ENCODE assay signal across 21 cellular contexts in the genomic region with DNA sequence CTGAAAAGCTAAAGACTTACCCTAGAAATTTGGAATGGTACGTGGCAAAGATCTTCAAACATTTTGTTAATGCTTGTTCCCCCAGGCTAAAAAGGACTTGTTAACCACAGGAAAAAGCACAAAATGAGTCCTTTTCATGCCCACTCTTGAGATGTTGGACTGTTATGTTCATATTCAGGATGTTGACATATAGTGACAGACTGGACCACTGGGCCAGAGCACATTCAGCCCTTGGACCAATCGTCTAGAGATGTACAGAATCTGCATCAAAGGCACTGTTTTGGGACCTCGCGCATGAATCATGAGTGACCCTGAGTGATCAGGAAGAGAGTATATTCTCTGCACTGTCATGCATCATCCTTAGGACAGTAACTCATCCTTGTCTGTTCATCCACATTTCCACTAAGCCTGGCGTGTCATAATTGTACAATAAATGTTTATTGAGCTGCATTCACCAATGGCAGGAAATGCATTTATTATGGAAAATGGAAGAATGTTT.
DNase-seq lines count a peak whose midpoint lies in the region; ATAC-seq and TF ChIP-seq lines count a peak whose summit lies in the region.
"Had no signal": no experiment of that assay in that cellular context is flagged by ENCODE, and none has a peak within 500 bp of the region (broad histone marks: within the 10 kb centered on the region; RNA-seq: fewer than 3 reads in every experiment).

No MANE protein-coding gene starts in this region.

- intact Hi-C loops in activated CD4-positive, alpha-beta memory T cell treated with anti-CD3 and anti-CD28 coated beads for 36 hours (cut with micrococcal nuclease) = no loop called here
- intact Hi-C loops in natural killer cell (cut with micrococcal nuclease) = loop anchor here (2.0 kb wide), 1 partner anchor 15 kb away; no protein-coding TSS in a partner anchor

- H3F3A ChIP-seq in Loucy (ENCODE audit: low read depth) = no peaks in the 10 kb centered on the region

- H3K4me2 ChIP-seq in Loucy (ENCODE audit: low read depth, low read length, poor library complexity, severe bottlenecking) = peak overlapping the region; percentile 69

- H3K9me3 ChIP-seq in Loucy (ENCODE audit: insufficient read depth, low read depth, low read length) = no peaks in the 10 kb centered on the region
- H3K9me3 ChIP-seq: HAP-1 had no signal

- H3K27me3 Mint-ChIP-seq in activated CD4-positive, alpha-beta memory T cell treated with anti-CD3 and anti-CD28 coated beads, Interleukin-2, amount 10 ng/mL, durations not matched to agents 7 days and 5 days = no peaks in the 10 kb centered on the region
- H3K27me3 Mint-ChIP-seq in activated CD4-positive, alpha-beta memory T cell treated with anti-CD3 and anti-CD28 coated beads for 36 hours = no peaks in the 10 kb centered on the region
- H3K27me3 Mint-ChIP-seq in activated naive CD8-positive, alpha-beta T cell treated with anti-CD3 and anti-CD28 coated beads, Interleukin-2, amount 50 U/mL, for 24 hours = no peaks in the 10 kb centered on the region
- H3K27me3 Mint-ChIP-seq in natural killer cell (ENCODE audit: low read depth in 2 of 2) = no peaks in the 10 kb centered on the region

- H4K20me1 ChIP-seq in Loucy (ENCODE audit: insufficient read depth, low read length, poor library complexity, severe bottlenecking) = no peaks in the 10 kb centered on the region

- H3K79me2 ChIP-seq in Loucy (ENCODE audit: insufficient read depth, low read length) = peaks cover 88% of the 10 kb centered on the region

- peaks cover 27% of the 10 kb centered on the region for H3K4me1 ChIP-seq in Loucy (ENCODE audit: insufficient read depth, low read length, poor library complexity, severe bottlenecking)

- DNase-seq in activated CD4-positive, alpha-beta memory T cell treated with anti-CD3 and anti-CD28 coated beads, Interleukin-2, amount 10 ng/mL, durations not matched to agents 7 days and 5 days = no peak
- DNase-seq in activated CD4-positive, alpha-beta memory T cell treated with anti-CD3 and anti-CD28 coated beads for 36 hours = no peak
- DNase-seq in activated naive CD8-positive, alpha-beta T cell treated with anti-CD3 and anti-CD28 coated beads, Interleukin-2, amount 50 U/mL, for 24 hours = no peak
- no peak for DNase-seq in natural killer cell
- DNase-seq in DMS 273 (lab: John Stamatoyannopoulos, UW; ENCODE audit: unreplicated experiment) = no peak
- DNase-seq in coronary artery (ENCODE audit: low spot score) = no peak
- no peak for DNase-seq in stimulated activated CD4-positive, alpha-beta T cell treated with anti-CD3 and anti-CD28 coated beads, Interleukin-2, amount 100 ng/mL, for 48 hours
- DNase-seq: CD4-positive, CD25-positive, alpha-beta regulatory T cell; DMS53; EL; GM23248; NCI-H1105 treated with DMSO at 0.1 percent for 48 hours; NCI-H1694; NCI-H510A treated with DMSO at 0.1 percent for 48 hours; NCI-H774; OCI-M1; Right ventricle myocardium superior had no signal

- H3K9ac ChIP-seq in Loucy (ENCODE audit: low read depth, low read length, poor library complexity, severe bottlenecking) = peak overlapping the region; percentile 71
- H3K9ac ChIP-seq: GM23248 had no signal

- H3K27ac Mint-ChIP-seq in activated CD4-positive, alpha-beta memory T cell treated with anti-CD3 and anti-CD28 coated beads, Interleukin-2, amount 10 ng/mL, durations not matched to agents 7 days and 5 days = peak overlapping the region; percentile 28
- no peak overlapping the region for H3K27ac Mint-ChIP-seq in activated CD4-positive, alpha-beta memory T cell treated with anti-CD3 and anti-CD28 coated beads for 36 hours
- peak overlapping the region; percentile 65 for H3K27ac Mint-ChIP-seq in activated naive CD8-positive, alpha-beta T cell treated with anti-CD3 and anti-CD28 coated beads, Interleukin-2, amount 50 U/mL, for 24 hours
- H3K27ac Mint-ChIP-seq in natural killer cell = peak overlapping the region; percentile 93
- H3K27ac Mint-ChIP-seq: B cell had no signal

- peaks cover 21% of the 10 kb centered on the region for H3K4me1 Mint-ChIP-seq in activated CD4-positive, alpha-beta memory T cell treated with anti-CD3 and anti-CD28 coated beads, Interleukin-2, amount 10 ng/mL, durations not matched to agents 7 days and 5 days
- peaks cover 10% of the 10 kb centered on the region for H3K4me1 Mint-ChIP-seq in activated CD4-positive, alpha-beta memory T cell treated with anti-CD3 and anti-CD28 coated beads for 36 hours (ENCODE audit: low read depth)
- peaks cover 24% of the 10 kb centered on the region for H3K4me1 Mint-ChIP-seq in activated naive CD8-positive, alpha-beta T cell treated with anti-CD3 and anti-CD28 coated beads, Interleukin-2, amount 50 U/mL, for 24 hours
- H3K4me1 Mint-ChIP-seq in natural killer cell = peaks cover 70 to 77% of the 10 kb centered on the region in 2 donors

- no peaks in the 10 kb centered on the region for H3K9me2 ChIP-seq in Loucy (replicated peaks; ENCODE audit: low read depth, low read length)

- H3K4me3 ChIP-seq in Loucy (ENCODE audit: low read length, poor library complexity, severe bottlenecking) (peak overlapping the region; percentile 79), coronary artery (no peak overlapping the region)
- H3K4me3 ChIP-seq: GM12878, GM23248, HAP-1 had no signal

- TF ChIP-seq CTCF in Loucy (conservative IDR thresholded peaks at IDR 0.05; ENCODE audit: low read length) (no peak), natural killer cell (IDR thresholded peaks at IDR 0.05) (no peak), coronary artery (IDR thresholded peaks at IDR 0.05) (no peak)

- POLR2A ChIA-PET in activated CD4-positive, alpha-beta memory T cell treated with anti-CD3 and anti-CD28 coated beads, Interleukin-2, amount 10 ng/mL, durations not matched to agents 7 days and 5 days (lab: Charles Lee) = no interaction called here
- POLR2A ChIA-PET in activated CD4-positive, alpha-beta memory T cell treated with anti-CD3 and anti-CD28 coated beads for 36 hours (lab: Charles Lee) = no interaction called here

- H3K4me3 Mint-ChIP-seq in activated CD4-positive, alpha-beta memory T cell treated with anti-CD3 and anti-CD28 coated beads, Interleukin-2, amount 10 ng/mL, durations not matched to agents 7 days and 5 days = peak overlapping the region; percentile 31
- H3K4me3 Mint-ChIP-seq in activated CD4-positive, alpha-beta memory T cell treated with anti-CD3 and anti-CD28 coated beads for 36 hours = no peak overlapping the region
- no peak overlapping the region for H3K4me3 Mint-ChIP-seq in activated naive CD8-positive, alpha-beta T cell treated with anti-CD3 and anti-CD28 coated beads, Interleukin-2, amount 50 U/mL, for 24 hours
- peak overlapping the region; percentile 32 for H3K4me3 Mint-ChIP-seq in natural killer cell
- H3K4me3 Mint-ChIP-seq: B cell; CD4-positive, CD25-positive, alpha-beta regulatory T cell had no signal

- H3K27me3 ChIP-seq in Loucy (ENCODE audit: insufficient read depth, low read length, poor library complexity, severe bottlenecking) = no peaks in the 10 kb centered on the region

- H3K27ac ChIP-seq in coronary artery = no peak overlapping the region
- H3K27ac ChIP-seq: GM23248 had no signal

- no peak for ATAC-seq in activated naive CD8-positive, alpha-beta T cell treated with anti-CD3 and anti-CD28 coated beads, Interleukin-2, amount 50 U/mL, for 24 hours
- ATAC-seq in natural killer cell = peak in 2 of 3 donors; percentile 25 to 28
- ATAC-seq: GM12878 had no signal

- H2AFZ ChIP-seq in Loucy (ENCODE audit: low read length) = no peak overlapping the region
- H2AFZ ChIP-seq: GM23248 had no signal

- CTCF ChIA-PET in activated CD4-positive, alpha-beta memory T cell treated with anti-CD3 and anti-CD28 coated beads, Interleukin-2, amount 10 ng/mL, durations not matched to agents 7 days and 5 days (lab: Charles Lee) = interaction anchor here (1.4 to 1.5 kb wide), 2 partner anchors 88 to 106 kb away, joined by 3 read pairs; no protein-coding TSS in a partner anchor
- CTCF ChIA-PET in activated CD4-positive, alpha-beta memory T cell treated with anti-CD3 and anti-CD28 coated beads for 36 hours (lab: Charles Lee) = interaction anchor here (2.3 kb wide), 1 partner anchor 88 kb away, joined by 5 read pairs; no protein-coding TSS in a partner anchor

- H3K36me3 Mint-ChIP-seq in activated CD4-positive, alpha-beta memory T cell treated with anti-CD3 and anti-CD28 coated beads, Interleukin-2, amount 10 ng/mL, durations not matched to agents 7 days and 5 days (ENCODE audit: low read depth) = peaks cover 53% of the 10 kb centered on the region
- peaks cover 3% of the 10 kb centered on the region for H3K36me3 Mint-ChIP-seq in activated CD4-positive, alpha-beta memory T cell treated with anti-CD3 and anti-CD28 coated beads for 36 hours
- H3K36me3 Mint-ChIP-seq in activated naive CD8-positive, alpha-beta T cell treated with anti-CD3 and anti-CD28 coated beads, Interleukin-2, amount 50 U/mL, for 24 hours (ENCODE audit: low read depth) = peaks cover 3% of the 10 kb centered on the region
- peaks cover 53% of the 10 kb centered on the region for H3K36me3 Mint-ChIP-seq in natural killer cell
- H3K36me3 Mint-ChIP-seq: CD4-positive, CD25-positive, alpha-beta regulatory T cell had no signal

- H3K36me3 ChIP-seq in Loucy (ENCODE audit: insufficient read depth, low read length) = peaks cover 25% of the 10 kb centered on the region
- H3K36me3 ChIP-seq: HAP-1 had no signal

- no peaks in the 10 kb centered on the region for H3K9me3 Mint-ChIP-seq in activated CD4-positive, alpha-beta memory T cell treated with anti-CD3 and anti-CD28 coated beads, Interleukin-2, amount 10 ng/mL, durations not matched to agents 7 days and 5 days
- H3K9me3 Mint-ChIP-seq in activated CD4-positive, alpha-beta memory T cell treated with anti-CD3 and anti-CD28 coated beads for 36 hours = no peaks in the 10 kb centered on the region
- H3K9me3 Mint-ChIP-seq in activated naive CD8-positive, alpha-beta T cell treated with anti-CD3 and anti-CD28 coated beads, Interleukin-2, amount 50 U/mL, for 24 hours = no peaks in the 10 kb centered on the region
- H3K9me3 Mint-ChIP-seq in natural killer cell = no peaks in the 10 kb centered on the region
- H3K9me3 Mint-ChIP-seq: CD4-positive, CD25-positive, alpha-beta regulatory T cell had no signal

Comparison
In these comparisons a context has a peak if more than half of its experiments do, and no peak if none do; other contexts are left out.
1. H3K4me3 Mint-ChIP-seq: peak in activated CD4-positive, alpha-beta memory T cell treated with anti-CD3 and anti-CD28 coated beads, Interleukin-2, amount 10 ng/mL, durations not matched to agents 7 days and 5 days (single experiment) and natural killer cell (single experiment); none in activated CD4-positive, alpha-beta memory T cell treated with anti-CD3 and anti-CD28 coated beads for 36 hours (single experiment) and activated naive CD8-positive, alpha-beta T cell treated with anti-CD3 and anti-CD28 coated beads, Interleukin-2, amount 50 U/mL, for 24 hours (single experiment).